13 cellular contexts compared by ENCODE assay signal in the genomic region with DNA sequence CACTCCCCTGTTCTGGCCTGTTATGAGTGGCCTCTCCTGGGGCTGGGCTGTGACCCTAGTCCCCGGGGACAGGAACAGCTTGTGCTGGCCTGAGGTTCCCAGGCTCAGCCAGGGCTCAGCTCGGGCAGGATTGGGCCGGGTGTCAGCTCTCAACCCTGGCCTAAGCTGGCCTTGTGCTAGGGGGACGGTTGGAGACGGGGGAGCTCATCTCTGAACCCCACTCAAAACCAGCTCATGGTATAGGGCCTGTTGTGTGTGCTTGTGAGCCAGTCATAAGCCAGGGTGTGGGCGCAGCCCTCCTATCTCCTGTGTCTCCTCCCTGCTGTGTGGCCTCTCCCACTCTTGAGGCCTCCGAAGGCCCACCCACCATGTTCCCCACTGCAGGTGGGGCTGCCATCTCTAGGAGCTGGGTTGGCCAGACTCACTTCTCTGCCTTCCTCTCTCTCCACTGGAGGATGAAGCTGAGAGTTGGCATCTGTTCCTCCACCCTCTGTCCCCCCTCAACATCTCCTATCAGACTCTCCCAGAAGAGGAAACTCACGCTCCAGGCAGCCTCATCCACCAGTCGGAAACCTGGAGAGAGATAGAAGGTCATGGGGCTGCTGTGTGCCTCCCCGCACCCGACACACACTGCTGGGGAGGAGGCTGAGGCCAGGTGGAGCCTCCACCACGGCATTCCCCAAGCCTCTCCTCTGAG. TPM values are rescaled to one million over a fixed set of nuclear protein-coding genes. Genes with fewer than 3 reads are reported as not detected.
DNase-seq lines count a peak whose midpoint lies in the region; ATAC-seq and TF ChIP-seq lines count a peak whose summit lies in the region.
"Had no signal": no experiment of that assay in that cellular context is flagged by ENCODE, and none has a peak within 500 bp of the region (broad histone marks: within the 10 kb centered on the region; RNA-seq: fewer than 3 reads in every experiment).

No MANE protein-coding gene starts in this region.

- H3K4me3 ChIP-seq in esophagus squamous epithelium (peak overlapping the region in 3 of 4 donors; percentile 48 to 65 (median 50)), aorta (ENCODE audit: low read length in 2 of 2) (no peak overlapping the region)

- CTCF ChIA-PET in activated CD4-positive, alpha-beta T cell treated with anti-CD3 and anti-CD28 coated beads for 36 hours (lab: Charles Lee) = interaction anchor here (1.1 kb wide), 1 partner anchor 57 kb away, joined by 7 read pairs; no protein-coding TSS in a partner anchor

- peak overlapping the region; percentile 69 to 89 (median 88) for H3K27ac ChIP-seq in esophagus squamous epithelium
- H3K27ac ChIP-seq in aorta (ENCODE audit: low read depth in 1 of 2, low read length in 2 of 2) = peak overlapping the region in 1 of 2 donors; percentile 23
- H3K27ac ChIP-seq: 22Rv1 had no signal

- WGBS in esophagus squamous epithelium, 2 donors = 50 to 83% methylated on average over 2 to 3 of the region's 12 CpGs
- WGBS in aorta, 2 donors = 47 to 59% methylated on average over 12 of the region's 12 CpGs

- H3K4me1 ChIP-seq in esophagus squamous epithelium (peaks cover 11 to 84% (median 35%) of the 10 kb centered on the region in 3 donors), aorta (ENCODE audit: control insufficient read depth in 1 of 2, insufficient read depth in 2 of 2, low read length in 2 of 2) (no peaks in the 10 kb centered on the region)

- no peaks in the 10 kb centered on the region for H3K36me3 Mint-ChIP-seq in nephron (ENCODE audit: low read depth)
- H3K36me3 Mint-ChIP-seq in activated CD4-positive, alpha-beta T cell treated with anti-CD3 and anti-CD28 coated beads for 36 hours (ENCODE audit: low read depth) = no peaks in the 10 kb centered on the region

- H3K9me3 Mint-ChIP-seq in nephron = no peaks in the 10 kb centered on the region
- no peaks in the 10 kb centered on the region for H3K9me3 Mint-ChIP-seq in activated CD4-positive, alpha-beta T cell treated with anti-CD3 and anti-CD28 coated beads for 36 hours (ENCODE audit: low read depth)

- intact Hi-C loops in esophagus squamous epithelium (cut with DNase I) (no loop called here), aorta (cut with DNase I) (loop anchor here in 1 of 2 donors (5.0 to 10.0 kb wide), 4 partner anchors 32 to 208 kb away; a partner anchor contains a TSS)
- intact Hi-C loops in activated CD4-positive, alpha-beta T cell treated with anti-CD3 and anti-CD28 coated beads for 36 hours (cut with DNase I, micrococcal nuclease) = loop anchor here in 1 of 2 experiments (5.0 kb wide), 1 partner anchor 67 kb away; no protein-coding TSS in a partner anchor

- H3K27me3 ChIP-seq in esophagus squamous epithelium = peaks cover 0 to 55% (median 2%) of the 10 kb centered on the region in 4 donors
- H3K27me3 ChIP-seq in aorta (ENCODE audit: control insufficient read depth in 1 of 2, insufficient read depth in 2 of 2, low read length in 1 of 2) = no peaks in the 10 kb centered on the region

- DNase-seq in NCI-H82 (lab: John Stamatoyannopoulos, UW) = peak; percentile 29
- no peak for DNase-seq in NCI-H82 treated with DMSO at 0.1 percent for 48 hours (lab: John Stamatoyannopoulos, UW; ENCODE audit: unreplicated experiment)
- DNase-seq in esophagus squamous epithelium (lab: John Stamatoyannopoulos, UW) = no peak
- no peak for DNase-seq in aorta
- no peak for DNase-seq in activated CD4-positive, alpha-beta T cell treated with anti-CD3 and anti-CD28 coated beads for 36 hours
- DNase-seq in DMS53 (lab: John Stamatoyannopoulos, UW) = no peak
- DNase-seq: activated CD8-positive, alpha-beta memory T cell treated with anti-CD3 and anti-CD28 coated beads for 24 hours; midbrain; NCI-H1417; stimulated activated CD4-positive, alpha-beta T cell treated with anti-CD3 and anti-CD28 coated beads, Interleukin-4, amount 100 ng/mL, for 1 hour had no signal

- ATAC-seq in aorta (ENCODE audit: low FRiP score) = peak; percentile 59
- ATAC-seq in GM21423 (IDR thresholded peaks at IDR 0.05; ENCODE audit: unreplicated experiment) = no peak
- ATAC-seq in activated CD4-positive, alpha-beta T cell treated with anti-CD3 and anti-CD28 coated beads for 36 hours = no peak

- TF ChIP-seq CTCF in esophagus squamous epithelium (IDR thresholded peaks at IDR 0.05) (no peak), nephron (IDR thresholded peaks at IDR 0.05; ENCODE audit: unreplicated experiment in 3 of 3) (no peak)

- POLR2A ChIA-PET in activated CD4-positive, alpha-beta T cell treated with anti-CD3 and anti-CD28 coated beads for 36 hours (lab: Charles Lee) = no interaction called here

- no peaks in the 10 kb centered on the region for H3K36me3 ChIP-seq in esophagus squamous epithelium
- no peaks in the 10 kb centered on the region for H3K36me3 ChIP-seq in aorta (ENCODE audit: control insufficient read depth in 1 of 2, insufficient read depth in 2 of 2, low read length in 1 of 2)

- TF ChIP-seq POLR2A in esophagus squamous epithelium (IDR thresholded peaks at IDR 0.05) = no peak

- peak overlapping the region; percentile 83 to 94 (median 83) for H3K27ac Mint-ChIP-seq in nephron
- H3K27ac Mint-ChIP-seq in activated CD4-positive, alpha-beta T cell treated with anti-CD3 and anti-CD28 coated beads for 36 hours = no peak overlapping the region

- H3K4me3 Mint-ChIP-seq in nephron = peak overlapping the region; percentile 58 to 78 (median 72)
- H3K4me3 Mint-ChIP-seq in activated CD4-positive, alpha-beta T cell treated with anti-CD3 and anti-CD28 coated beads for 36 hours = no peak overlapping the region

- H3K9me3 ChIP-seq in esophagus squamous epithelium = no peaks in the 10 kb centered on the region
- no peaks in the 10 kb centered on the region for H3K9me3 ChIP-seq in aorta (ENCODE audit: control insufficient read depth, low read length)

- peaks cover 56% of the 10 kb centered on the region for H3K27me3 Mint-ChIP-seq in nephron (ENCODE audit: low read depth)
- H3K27me3 Mint-ChIP-seq in activated CD4-positive, alpha-beta T cell treated with anti-CD3 and anti-CD28 coated beads for 36 hours = peaks cover 43% of the 10 kb centered on the region

- peaks cover 50% of the 10 kb centered on the region for H3K4me1 Mint-ChIP-seq in nephron
- H3K4me1 Mint-ChIP-seq in activated CD4-positive, alpha-beta T cell treated with anti-CD3 and anti-CD28 coated beads for 36 hours = peaks cover 14% of the 10 kb centered on the region

RNA-seq across cellular contexts. Expression of a gene that starts 1.3 kb away (rescaled TPM):
- 1 to 10 TPM; 1.1 to 4.6 (median 2.7) TPM for total RNA-seq in esophagus squamous epithelium
- total RNA-seq in aorta = 10 to 100 TPM; 17.4 to 32.9 TPM
- 10 to 100 TPM in 1 of 2 donors, 1 to 10 TPM in 1; 5.6 to 46.6 TPM for polyA plus RNA-seq in aorta
- total RNA-seq in activated CD4-positive, alpha-beta T cell treated with anti-CD3 and anti-CD28 coated beads for 36 hours = not detected

RNA-seq across cellular contexts. Expression of a gene that starts 25.6 kb away (rescaled TPM):
- total RNA-seq in esophagus squamous epithelium (not detected), aorta (1 to 10 TPM in 1 of 2 donors, under 1 TPM in 1; 0.42 to 1.3 TPM)
- 1 to 10 TPM in 1 of 2 donors, not detected in 1; 2.4 TPM for polyA plus RNA-seq in aorta
- not detected for total RNA-seq in activated CD4-positive, alpha-beta T cell treated with anti-CD3 and anti-CD28 coated beads for 36 hours

RNA-seq across cellular contexts. Expression of a gene that starts 34.2 kb away (rescaled TPM):
- total RNA-seq in esophagus squamous epithelium = under 1 TPM in 2 of 4 donors, not detected in 2; 0.09 to 0.57 TPM
- 1 to 10 TPM; 1.2 to 3.5 TPM for total RNA-seq in aorta
- under 1 TPM; 0.50 to 0.56 TPM for polyA plus RNA-seq in aorta
- 1 to 10 TPM; 4.4 to 6.1 TPM for total RNA-seq in activated CD4-positive, alpha-beta T cell treated with anti-CD3 and anti-CD28 coated beads for 36 hours

RNA-seq across cellular contexts. Expression of a gene that starts 35.9 kb away (rescaled TPM):
- total RNA-seq in esophagus squamous epithelium (not detected), aorta (under 1 TPM in 1 of 2 donors, not detected in 1; 0.51 TPM)
- polyA plus RNA-seq in aorta = not detected
- total RNA-seq in activated CD4-positive, alpha-beta T cell treated with anti-CD3 and anti-CD28 coated beads for 36 hours = under 1 TPM; 0.14 to 0.18 TPM

Comparison
In these comparisons a context has a peak if more than half of its experiments do, and no peak if none do; other contexts are left out.
1. H3K4me3 ChIP-seq: peak in esophagus squamous epithelium (3 of 4); none in aorta (0 of 2).